In the genomic region with DNA sequence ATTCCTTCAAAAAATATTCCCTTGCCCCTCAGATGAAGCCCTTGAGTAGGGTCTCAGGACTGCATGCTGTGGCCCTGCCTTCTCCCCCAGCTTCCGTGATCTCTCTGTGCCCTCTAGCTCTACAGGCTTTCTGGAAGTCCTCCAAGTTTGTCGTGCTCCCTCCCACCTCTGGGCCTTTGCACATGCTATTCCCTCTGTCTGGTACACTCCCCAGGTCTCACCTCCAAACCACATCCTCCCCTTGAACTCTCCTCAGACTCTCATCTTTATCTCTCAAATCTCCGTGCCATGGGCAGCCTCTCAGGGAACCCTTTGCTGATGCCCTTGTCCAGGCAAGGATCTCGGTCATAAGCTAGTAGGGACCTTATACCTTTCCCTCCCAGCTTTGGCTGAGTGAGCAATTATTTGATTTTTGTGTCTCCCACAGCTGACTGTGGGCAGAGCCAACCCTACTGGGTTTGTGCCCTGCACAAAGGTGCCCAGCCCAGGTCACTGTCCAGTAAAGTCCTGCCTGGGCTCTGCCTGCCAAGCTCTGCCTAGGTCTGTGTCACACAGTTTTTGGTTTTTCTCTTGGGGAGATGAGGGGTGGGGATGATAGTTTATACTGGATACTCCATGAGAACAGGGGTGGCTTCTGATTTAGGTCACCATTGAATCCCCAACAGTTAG, we compare ENCODE assay signal across 23 cellular contexts.
DNase-seq lines count a peak whose midpoint lies in the region; ATAC-seq, FAIRE-seq and TF ChIP-seq lines count a peak whose summit lies in the region.
"Had no signal": no experiment of that assay in that cellular context is flagged by ENCODE, and none has a peak within 500 bp of the region (broad histone marks: within the 10 kb centered on the region; RNA-seq: fewer than 3 reads in every experiment).

No MANE protein-coding gene starts in this region.

- no peak overlapping the region for H2AFZ ChIP-seq in IMR-90 (replicated peaks; ENCODE audit: low read length, poor library complexity)
- no peak overlapping the region for H2AFZ ChIP-seq in H1 (ENCODE audit: low read length)
- H2AFZ ChIP-seq: GM23338 had no signal

- FAIRE-seq in H1 (lab: Jason Lieb, UNC): no peak
- FAIRE-seq: A204.1, G401.6, GM12892 had no signal

- no peak overlapping the region for H2BK15ac ChIP-seq in IMR-90 (ENCODE audit: low read depth, low read length)
- no peak overlapping the region for H2BK15ac ChIP-seq in H1 (ENCODE audit: low read length)

- H3K4me3 ChIP-seq in IMR-90 (ENCODE audit: insufficient read depth, low read depth, low read length) (no peak overlapping the region), H1 (ENCODE audit: extremely low read depth in 1 of 4, insufficient read depth in 2 of 4, low read depth in 3 of 4, low read length in 4 of 4) (no peak overlapping the region)
- H3K4me3 ChIP-seq: GM23338 had no signal

- WGBS in IMR-90 (ENCODE audit: extremely low coverage in 2 of 2, insufficient read length in 1 of 2), 2 experiments: 94% methylated on average over 2 of the region's 4 CpGs; no CpG with 5 or more reads in 1 of the 2 experiments
- 96% methylated on average over 4 of the region's 4 CpGs; no CpG with 5 or more reads in 1 of the 2 experiments for WGBS in H1 (ENCODE audit: extremely low coverage in 1 of 2, insufficient coverage in 1 of 2, insufficient read length in 1 of 2, insufficient replicate concordance in 2 of 2, low coverage in 1 of 2, low lambda C conversion rate in 2 of 2, missing lambda C conversion rate in 1 of 2), 2 experiments

- no peaks in the 10 kb centered on the region for H3K27me3 ChIP-seq in IMR-90 (ENCODE audit: control insufficient read depth, insufficient read depth, low read length)
- no peaks in the 10 kb centered on the region for H3K27me3 ChIP-seq in H1 (replicated peaks in 1 of 4; ENCODE audit: control insufficient read depth in 3 of 4, extremely low read depth in 1 of 4, insufficient read depth in 3 of 4, low read length in 3 of 4)

- no peak for ATAC-seq in IMR-90 (ENCODE audit: low read depth)
- no peak for ATAC-seq in sciatic nerve
- ATAC-seq: GM23338, HCT116 had no signal

- H3K36me3 ChIP-seq in IMR-90 (ENCODE audit: control insufficient read depth, insufficient read depth, low read length) (no peaks in the 10 kb centered on the region), H1 (ENCODE audit: control insufficient read depth in 2 of 4, insufficient read depth in 4 of 4, low read length in 3 of 4) (no peaks in the 10 kb centered on the region)
- H3K36me3 ChIP-seq: BE2C had no signal

- H3K9ac ChIP-seq in IMR-90 (ENCODE audit: low read depth, low read length): no peak overlapping the region
- no peak overlapping the region for H3K9ac ChIP-seq in H1 (replicated peaks in 1 of 4; ENCODE audit: extremely low read depth in 1 of 4, low read depth in 3 of 4, low read length in 3 of 4)

- no peak overlapping the region for H2BK12ac ChIP-seq in H1 (ENCODE audit: low read depth, low read length)

- H4K91ac ChIP-seq in IMR-90 (ENCODE audit: insufficient read depth, low read depth, low read length) (no peak overlapping the region), H1 (replicated peaks; ENCODE audit: insufficient read length, low read length) (no peak overlapping the region)

- H3K9me1 ChIP-seq in IMR-90 (ENCODE audit: insufficient read depth, low read length): no peaks in the 10 kb centered on the region

- in situ Hi-C loops in IMR-90 (cut with MboI; ENCODE audit: low sequenced_read_pairs): no loop called here

- no peaks in the 10 kb centered on the region for H4K20me1 ChIP-seq in IMR-90 (ENCODE audit: insufficient read depth, low read length)
- no peaks in the 10 kb centered on the region for H4K20me1 ChIP-seq in H1 (replicated peaks in 1 of 2; ENCODE audit: control insufficient read depth in 1 of 2, insufficient read depth in 2 of 2, low read length in 2 of 2)

- no peaks in the 10 kb centered on the region for H3K9me3 Mint-ChIP-seq in activated naive CD4-positive, alpha-beta T cell treated with anti-CD3 and anti-CD28 coated beads, Interleukin-2, amount 50 U/mL, for 24 hours
- peaks cover 8% of the 10 kb centered on the region for H3K9me3 Mint-ChIP-seq in nephron progenitor cell
- H3K9me3 Mint-ChIP-seq: GM23338 had no signal

- H2BK5ac ChIP-seq in IMR-90 (ENCODE audit: low read depth, low read length, poor library complexity, severe bottlenecking): no peak overlapping the region
- H2BK5ac ChIP-seq in H1 (ENCODE audit: low read depth, low read length): no peak overlapping the region

- POLR2A ChIA-PET in IMR-90 (lab: Charles Lee; ENCODE audit: unreplicated experiment) (no interaction called here), H1 (lab: Charles Lee; ENCODE audit: partially characterized antibody) (no interaction called here)

- H3K27me3 Mint-ChIP-seq in activated naive CD4-positive, alpha-beta T cell treated with anti-CD3 and anti-CD28 coated beads, Interleukin-2, amount 50 U/mL, for 24 hours: peaks cover 3% of the 10 kb centered on the region
- peaks cover 29% of the 10 kb centered on the region for H3K27me3 Mint-ChIP-seq in nephron progenitor cell (ENCODE audit: low read depth, poor library complexity)

- H2BK120ac ChIP-seq in IMR-90 (ENCODE audit: low read depth, low read length) (no peak overlapping the region), H1 (replicated peaks; ENCODE audit: low read depth, low read length) (no peak overlapping the region)

- H3K4me1 Mint-ChIP-seq in activated naive CD4-positive, alpha-beta T cell treated with anti-CD3 and anti-CD28 coated beads, Interleukin-2, amount 50 U/mL, for 24 hours: peaks cover 22% of the 10 kb centered on the region
- peaks cover 17% of the 10 kb centered on the region for H3K4me1 Mint-ChIP-seq in nephron progenitor cell

- no peaks in the 10 kb centered on the region for H3K79me1 ChIP-seq in IMR-90 (ENCODE audit: low read depth in 1 of 2, low read length in 2 of 2)
- no peaks in the 10 kb centered on the region for H3K79me1 ChIP-seq in H1 (ENCODE audit: low read depth, low read length)

- peak overlapping the region; percentile 31; the same call in 1 of the 2 replicates for H2AK5ac ChIP-seq in IMR-90 (ENCODE audit: low read depth, low read length)
- no peak overlapping the region for H2AK5ac ChIP-seq in H1 (ENCODE audit: low read depth, low read length)

- TF ChIP-seq EP300 in H1 (IDR thresholded peaks at IDR 0.05; ENCODE audit: borderline replicate concordance in 1 of 2, low read depth in 2 of 2, low read length in 2 of 2): no peak

- H3K79me2 ChIP-seq in H1 (ENCODE audit: control insufficient read depth in 1 of 2, insufficient read depth in 2 of 2, low read length in 2 of 2): no peaks in the 10 kb centered on the region

- no peak overlapping the region for H3K4ac ChIP-seq in IMR-90 (ENCODE audit: low read depth, low read length)
- H3K4ac ChIP-seq in H1 (replicated peaks; ENCODE audit: insufficient read length, low read depth, low read length): no peak overlapping the region

- dilution Hi-C loops in IMR-90 (cut with HindIII; ENCODE audit: low sequenced_read_pairs, unreplicated experiment): no loop called here

- H4K8ac ChIP-seq in IMR-90 (ENCODE audit: low read depth in 2 of 2, low read length in 2 of 2) (no peak overlapping the region), H1 (ENCODE audit: extremely low read depth, insufficient read depth, low read length) (0 out of 2 replicates have a peak overlapping the region, but pooled peaks have one; percentile 76)

- no TSS peak for BruUV-seq in IMR-90 (replicated peaks; lab: Mats Ljungman, UMichigan)

- no peak overlapping the region for H3K18ac ChIP-seq in IMR-90 (ENCODE audit: low read depth, low read length)
- H3K18ac ChIP-seq in H1 (ENCODE audit: extremely low read depth, low read length): no peak overlapping the region

- TF ChIP-seq POLR2A in IMR-90 (IDR thresholded peaks at IDR 0.05; ENCODE audit: low read depth, low read length) (no peak), H1 (IDR thresholded peaks at IDR 0.05; ENCODE audit: control extremely low read depth in 1 of 2, low read depth in 2 of 2, low read length in 2 of 2) (no peak)

- no peak overlapping the region for H4K5ac ChIP-seq in IMR-90 (ENCODE audit: low read depth, low read length)
- H4K5ac ChIP-seq in H1 (ENCODE audit: insufficient read length, low read depth, low read length): no peak overlapping the region

- no peak overlapping the region for H3K4me3 Mint-ChIP-seq in activated naive CD4-positive, alpha-beta T cell treated with anti-CD3 and anti-CD28 coated beads, Interleukin-2, amount 50 U/mL, for 24 hours
- H3K4me3 Mint-ChIP-seq in nephron progenitor cell: no peak overlapping the region
- H3K4me3 Mint-ChIP-seq: CD4-positive, CD25-positive, alpha-beta regulatory T cell; CD8-positive, alpha-beta memory T cell; GM23338 had no signal

- TF ChIP-seq CTCF in IMR-90 (conservative IDR thresholded peaks at IDR 0.05; ENCODE audit: low read depth, low read length): no peak
- no peak for TF ChIP-seq CTCF in H1 (IDR thresholded peaks at IDR 0.05; ENCODE audit: control extremely low read depth in 1 of 3, insufficient read depth in 1 of 3, low read depth in 1 of 3, low read length in 3 of 3)
- no peak for TF ChIP-seq CTCF in nephron progenitor cell (IDR thresholded peaks at IDR 0.05)

- H3K27ac ChIP-seq in IMR-90 (ENCODE audit: insufficient read depth, low read length) (no peak overlapping the region), H1 (ENCODE audit: low read depth, low read length) (no peak overlapping the region)

- H2AK9ac ChIP-seq in IMR-90 (replicated peaks; ENCODE audit: low read depth, low read length, poor library complexity): no peak overlapping the region

- no peak for TF ChIP-seq RAD21 in IMR-90 (IDR thresholded peaks at IDR 0.05; ENCODE audit: low read length)
- no peak for TF ChIP-seq RAD21 in H1 (IDR thresholded peaks at IDR 0.05 in 1 of 2, conservative IDR thresholded peaks at IDR 0.05 in 1 of 2; ENCODE audit: low read depth in 2 of 2, low read length in 2 of 2)

- DNase-seq in activated naive CD4-positive, alpha-beta T cell treated with Interleukin-2 at 50 U/mL for 16 hours: no peak
- DNase-seq in IMR-90 (no peak), H1 (ENCODE audit: low read depth in 1 of 2, low spot score in 2 of 2) (no peak), nephron progenitor cell (no peak), sciatic nerve (ENCODE audit: low spot score) (no peak), head of caudate nucleus (no peak)
- no peak for DNase-seq in activated T-cell treated with anti-CD3 and anti-CD28 coated beads, Interleukin-2, amount 50 U/mL, for 48 hours
- DNase-seq: ACHN; BE2C; C1 segment of cervical spinal cord; CD8-positive, alpha-beta memory T cell; COR-L47; DMS 273 treated with DMSO at 0.1 percent for 48 hours; DMS53; H7; KBM-7 had no signal

- intact Hi-C loops in IMR-90 (cut with micrococcal nuclease) (no loop called here), sciatic nerve (cut with DNase I) (no loop called here), head of caudate nucleus (cut with DNase I) (no loop called here)

- no peak overlapping the region for H3K56ac ChIP-seq in IMR-90 (ENCODE audit: extremely low read depth, insufficient read depth, low read length)
- no peak overlapping the region for H3K56ac ChIP-seq in H1 (replicated peaks; ENCODE audit: insufficient read length, low read depth, low read length)

- H3K36me3 Mint-ChIP-seq in activated naive CD4-positive, alpha-beta T cell treated with anti-CD3 and anti-CD28 coated beads, Interleukin-2, amount 50 U/mL, for 24 hours: peaks cover 1% of the 10 kb centered on the region
- peaks cover 5% of the 10 kb centered on the region for H3K36me3 Mint-ChIP-seq in nephron progenitor cell (ENCODE audit: low read depth)

- no peak overlapping the region for H3K4me2 ChIP-seq in IMR-90 (ENCODE audit: low read depth, low read length)
- no peak overlapping the region for H3K4me2 ChIP-seq in H1 (ENCODE audit: insufficient read depth in 1 of 2, low read depth in 2 of 2, low read length in 2 of 2)
- H3K4me2 ChIP-seq: GM23338 had no signal

- no peak overlapping the region for H3K14ac ChIP-seq in IMR-90 (replicated peaks; ENCODE audit: low read depth, low read length)
- no peak overlapping the region for H3K14ac ChIP-seq in H1 (ENCODE audit: insufficient read length)

- peak overlapping the region; percentile 81 for H3K27ac Mint-ChIP-seq in activated naive CD4-positive, alpha-beta T cell treated with anti-CD3 and anti-CD28 coated beads, Interleukin-2, amount 50 U/mL, for 24 hours
- H3K27ac Mint-ChIP-seq in nephron progenitor cell: peak overlapping the region; percentile 32
- H3K27ac Mint-ChIP-seq: CD4-positive, CD25-positive, alpha-beta regulatory T cell; CD8-positive, alpha-beta memory T cell; GM23338 had no signal

- peaks cover 2% of the 10 kb centered on the region; the same call in 1 of the 2 replicates for H3K4me1 ChIP-seq in IMR-90 (ENCODE audit: control insufficient read depth, insufficient read depth, low read length)
- H3K4me1 ChIP-seq in H1 (replicated peaks in 1 of 4; ENCODE audit: control insufficient read depth in 3 of 4, insufficient read depth in 4 of 4, low read length in 3 of 4): peaks cover 2 to 9% (median 6%) of the 10 kb centered on the region in 4 experiments
- H3K4me1 ChIP-seq: BE2C had no signal

- CTCF ChIA-PET in IMR-90 (lab: Yijun Ruan, JAX) (no interaction called here), H1 (lab: Charles Lee; ENCODE audit: partially characterized antibody) (interaction anchor here (1.1 to 2.1 kb wide), 3 partner anchors 13 to 289 kb away, joined by 3 to 9 read pairs (median 4); no protein-coding TSS in a partner anchor)

- H3K23me2 ChIP-seq in H1 (ENCODE audit: low read depth, low read length): no peaks in the 10 kb centered on the region

- H2BK20ac ChIP-seq in IMR-90 (ENCODE audit: low read depth, low read length) (no peak overlapping the region), H1 (ENCODE audit: low read length) (no peak overlapping the region)

- H3K23ac ChIP-seq in IMR-90 (ENCODE audit: low read depth, low read length) (no peak overlapping the region), H1 (ENCODE audit: insufficient read length) (no peak overlapping the region)

- H3K9me3 ChIP-seq in IMR-90 (ENCODE audit: control insufficient read depth, insufficient read depth, low read length): no peaks in the 10 kb centered on the region
- H3K9me3 ChIP-seq in H1 (ENCODE audit: insufficient read depth in 2 of 2, low read depth in 1 of 2, low read length in 1 of 2): no peaks in the 10 kb centered on the region
- H3K9me3 ChIP-seq: BE2C had no signal
